In the genomic region with DNA sequence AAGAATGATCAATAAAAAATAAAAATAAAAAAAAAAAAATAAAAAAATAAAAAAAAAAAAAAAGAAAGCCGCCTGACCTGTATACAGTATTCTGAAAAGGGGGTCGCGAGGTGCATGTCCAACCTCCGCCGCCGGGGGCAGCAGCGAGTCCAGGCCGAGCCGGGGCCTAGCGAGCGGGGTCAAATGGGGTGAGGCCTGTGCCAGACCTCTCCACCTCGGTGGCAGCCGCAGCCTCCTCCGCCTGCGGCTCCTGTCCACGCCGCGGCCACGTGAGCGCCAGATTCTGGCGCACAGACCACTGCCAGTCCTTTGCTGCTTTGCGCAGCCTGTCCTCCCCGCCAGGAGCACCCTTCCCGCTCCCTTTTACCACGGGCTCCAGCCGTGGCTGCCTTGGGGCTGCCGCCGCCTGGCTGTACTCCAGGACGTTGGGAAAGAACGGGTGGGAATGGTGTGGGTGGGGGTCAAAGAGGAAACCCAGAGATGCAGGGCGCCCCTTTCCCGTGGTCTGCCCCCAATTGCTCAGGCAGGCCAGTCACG, we compare ENCODE assay signal across 1 cellular context.
TF ChIP-seq lines count a peak whose summit lies in the region.

No MANE protein-coding gene starts in this region.

TF ChIP-seq in HepG2, 621 proteins besides CTCF, POLR2A, EP300 and RAD21 (continued from another document and continues in another):
- no peak for TF ChIP-seq CREB1 (IDR thresholded peaks at IDR 0.05)
- no peak for TF ChIP-seq CREB1 (CRISPR knock-in tag; IDR thresholded peaks at IDR 0.05)
- no peak; the same call in 1 of the 2 replicates for TF ChIP-seq NCOA5 (CRISPR knock-in tag; IDR thresholded peaks at IDR 0.05)
- peak; percentile 98 for TF ChIP-seq CCDC6 (CRISPR knock-in tag; IDR thresholded peaks at IDR 0.05)
- peak; percentile 67; the same call in 1 of the 2 replicates for TF ChIP-seq ZFAT (CRISPR knock-in tag; conservative IDR thresholded peaks at IDR 0.05)
- peak; percentile 73; the same call in 1 of the 2 replicates for TF ChIP-seq TEF (CRISPR knock-in tag; IDR thresholded peaks at IDR 0.05)
- TF ChIP-seq AHR (CRISPR knock-in tag; IDR thresholded peaks at IDR 0.05), result peak; percentile 81; the same call in 1 of the 2 replicates
- TF ChIP-seq AKNA (CRISPR knock-in tag; IDR thresholded peaks at IDR 0.05; ENCODE audit: borderline replicate concordance), result peak; percentile 69; the same call in 1 of the 2 replicates
- peak; percentile 86 for TF ChIP-seq ZZZ3 (CRISPR knock-in tag; IDR thresholded peaks at IDR 0.05; ENCODE audit: borderline replicate concordance)
- peak; percentile 41 for TF ChIP-seq CBX1 (IDR thresholded peaks at IDR 0.05; ENCODE audit: low read depth)
- TF ChIP-seq, protein P1, sequence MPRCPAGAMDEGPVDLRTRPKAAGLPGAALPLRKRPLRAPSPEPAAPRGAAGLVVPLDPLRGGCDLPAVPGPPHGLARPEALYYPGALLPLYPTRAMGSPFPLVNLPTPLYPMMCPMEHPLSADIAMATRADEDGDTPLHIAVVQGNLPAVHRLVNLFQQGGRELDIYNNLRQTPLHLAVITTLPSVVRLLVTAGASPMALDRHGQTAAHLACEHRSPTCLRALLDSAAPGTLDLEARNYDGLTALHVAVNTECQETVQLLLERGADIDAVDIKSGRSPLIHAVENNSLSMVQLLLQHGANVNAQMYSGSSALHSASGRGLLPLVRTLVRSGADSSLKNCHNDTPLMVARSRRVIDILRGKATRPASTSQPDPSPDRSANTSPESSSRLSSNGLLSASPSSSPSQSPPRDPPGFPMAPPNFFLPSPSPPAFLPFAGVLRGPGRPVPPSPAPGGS (CRISPR knock-in tag; IDR thresholded peaks at IDR 0.05), result peak; percentile 93
- peak; percentile 95 for TF ChIP-seq NR0B2 (CRISPR knock-in tag; IDR thresholded peaks at IDR 0.05)
- TF ChIP-seq, protein P2, sequence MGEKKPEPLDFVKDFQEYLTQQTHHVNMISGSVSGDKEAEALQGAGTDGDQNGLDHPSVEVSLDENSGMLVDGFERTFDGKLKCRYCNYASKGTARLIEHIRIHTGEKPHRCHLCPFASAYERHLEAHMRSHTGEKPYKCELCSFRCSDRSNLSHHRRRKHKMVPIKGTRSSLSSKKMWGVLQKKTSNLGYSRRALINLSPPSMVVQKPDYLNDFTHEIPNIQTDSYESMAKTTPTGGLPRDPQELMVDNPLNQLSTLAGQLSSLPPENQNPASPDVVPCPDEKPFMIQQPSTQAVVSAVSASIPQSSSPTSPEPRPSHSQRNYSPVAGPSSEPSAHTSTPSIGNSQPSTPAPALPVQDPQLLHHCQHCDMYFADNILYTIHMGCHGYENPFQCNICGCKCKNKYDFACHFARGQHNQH (CRISPR knock-in tag; IDR thresholded peaks at IDR 0.05), result peak; percentile 98
- no peak for TF ChIP-seq FIP1L1 (IDR thresholded peaks at IDR 0.05; ENCODE audit: borderline replicate concordance, insufficient read depth, low read depth, low read length)
- TF ChIP-seq PBX2 (CRISPR knock-in tag; IDR thresholded peaks at IDR 0.05), result no peak
- peak; percentile 99 for TF ChIP-seq ZNF263 (CRISPR knock-in tag; IDR thresholded peaks at IDR 0.05)
- no peak for TF ChIP-seq SETDB1 (CRISPR knock-in tag; IDR thresholded peaks at IDR 0.05; ENCODE audit: borderline replicate concordance)
- TF ChIP-seq, protein P3, sequence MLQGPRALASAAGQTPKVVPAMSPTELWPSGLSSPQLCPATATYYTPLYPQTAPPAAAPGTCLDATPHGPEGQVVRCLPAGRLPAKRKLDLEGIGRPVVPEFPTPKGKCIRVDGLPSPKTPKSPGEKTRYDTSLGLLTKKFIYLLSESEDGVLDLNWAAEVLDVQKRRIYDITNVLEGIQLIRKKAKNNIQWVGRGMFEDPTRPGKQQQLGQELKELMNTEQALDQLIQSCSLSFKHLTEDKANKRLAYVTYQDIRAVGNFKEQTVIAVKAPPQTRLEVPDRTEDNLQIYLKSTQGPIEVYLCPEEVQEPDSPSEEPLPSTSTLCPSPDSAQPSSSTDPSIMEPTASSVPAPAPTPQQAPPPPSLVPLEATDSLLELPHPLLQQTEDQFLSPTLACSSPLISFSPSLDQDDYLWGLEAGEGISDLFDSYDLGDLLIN (CRISPR knock-in tag; IDR thresholded peaks at IDR 0.05; ENCODE audit: borderline replicate concordance), result peak; percentile 96; the same call in 1 of the 2 replicates
- peak; percentile 65; the same call in 1 of the 2 replicates for TF ChIP-seq KDM6A (CRISPR knock-in tag; IDR thresholded peaks at IDR 0.05; ENCODE audit: low read depth)
- peak; percentile 76; the same call in 1 of the 2 replicates for TF ChIP-seq MIER2 (CRISPR knock-in tag; IDR thresholded peaks at IDR 0.05)
- TF ChIP-seq KDM3A (CRISPR knock-in tag; IDR thresholded peaks at IDR 0.05; ENCODE audit: low read depth), result peak; percentile 98; the same call in 1 of the 2 replicates
- peak; percentile 98 for TF ChIP-seq TARDBP (CRISPR knock-in tag; IDR thresholded peaks at IDR 0.05)
- TF ChIP-seq, protein P4, sequence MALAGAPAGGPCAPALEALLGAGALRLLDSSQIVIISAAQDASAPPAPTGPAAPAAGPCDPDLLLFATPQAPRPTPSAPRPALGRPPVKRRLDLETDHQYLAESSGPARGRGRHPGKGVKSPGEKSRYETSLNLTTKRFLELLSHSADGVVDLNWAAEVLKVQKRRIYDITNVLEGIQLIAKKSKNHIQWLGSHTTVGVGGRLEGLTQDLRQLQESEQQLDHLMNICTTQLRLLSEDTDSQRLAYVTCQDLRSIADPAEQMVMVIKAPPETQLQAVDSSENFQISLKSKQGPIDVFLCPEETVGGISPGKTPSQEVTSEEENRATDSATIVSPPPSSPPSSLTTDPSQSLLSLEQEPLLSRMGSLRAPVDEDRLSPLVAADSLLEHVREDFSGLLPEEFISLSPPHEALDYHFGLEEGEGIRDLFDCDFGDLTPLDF (CRISPR knock-in tag; IDR thresholded peaks at IDR 0.05), result peak; percentile 74
- TF ChIP-seq, protein P5, sequence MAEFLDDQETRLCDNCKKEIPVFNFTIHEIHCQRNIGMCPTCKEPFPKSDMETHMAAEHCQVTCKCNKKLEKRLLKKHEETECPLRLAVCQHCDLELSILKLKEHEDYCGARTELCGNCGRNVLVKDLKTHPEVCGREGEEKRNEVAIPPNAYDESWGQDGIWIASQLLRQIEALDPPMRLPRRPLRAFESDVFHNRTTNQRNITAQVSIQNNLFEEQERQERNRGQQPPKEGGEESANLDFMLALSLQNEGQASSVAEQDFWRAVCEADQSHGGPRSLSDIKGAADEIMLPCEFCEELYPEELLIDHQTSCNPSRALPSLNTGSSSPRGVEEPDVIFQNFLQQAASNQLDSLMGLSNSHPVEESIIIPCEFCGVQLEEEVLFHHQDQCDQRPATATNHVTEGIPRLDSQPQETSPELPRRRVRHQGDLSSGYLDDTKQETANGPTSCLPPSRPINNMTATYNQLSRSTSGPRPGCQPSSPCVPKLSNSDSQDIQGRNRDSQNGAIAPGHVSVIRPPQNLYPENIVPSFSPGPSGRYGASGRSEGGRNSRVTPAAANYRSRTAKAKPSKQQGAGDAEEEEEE (CRISPR knock-in tag; IDR thresholded peaks at IDR 0.05; ENCODE audit: borderline replicate concordance), result 0 out of 2 replicates have a peak, but pooled peaks have one; percentile 89
- TF ChIP-seq ZNF737 (CRISPR knock-in tag; IDR thresholded peaks at IDR 0.05; ENCODE audit: borderline replicate concordance), result peak; percentile 89; the same call in 1 of the 2 replicates
- peak; percentile 52; the same call in 1 of the 2 replicates for TF ChIP-seq HCFC1 (IDR thresholded peaks at IDR 0.05; ENCODE audit: low read depth, low read length)
- TF ChIP-seq ZNF44 (CRISPR knock-in tag; IDR thresholded peaks at IDR 0.05), result peak; percentile 90
- no peak for TF ChIP-seq CSRNP2 (CRISPR knock-in tag; conservative IDR thresholded peaks at IDR 0.05; ENCODE audit: low read depth)
- TF ChIP-seq ZNF564 (CRISPR knock-in tag; IDR thresholded peaks at IDR 0.05), result peak; percentile 95
- TF ChIP-seq SOX5 (CRISPR knock-in tag; IDR thresholded peaks at IDR 0.05; ENCODE audit: borderline replicate concordance), result peak; percentile 94
- TF ChIP-seq MBNL3 (CRISPR knock-in tag; conservative IDR thresholded peaks at IDR 0.05), result no peak
- peak; percentile 75 for TF ChIP-seq ZNF143 (CRISPR knock-in tag; IDR thresholded peaks at IDR 0.05)
- TF ChIP-seq ZNF629 (CRISPR knock-in tag; conservative IDR thresholded peaks at IDR 0.05), result no peak; the same call in 1 of the 2 replicates
- TF ChIP-seq PCBP1 (IDR thresholded peaks at IDR 0.05; ENCODE audit: borderline replicate concordance, low read depth, low read length), result no peak
- 0 out of 2 replicates have a peak, but pooled peaks have one; percentile 72 for TF ChIP-seq DNMT3B (CRISPR knock-in tag; conservative IDR thresholded peaks at IDR 0.05)
- TF ChIP-seq MTA1 (CRISPR knock-in tag; IDR thresholded peaks at IDR 0.05; ENCODE audit: borderline replicate concordance), result peak; percentile 94
- peak; percentile 96 for TF ChIP-seq KDM4B (CRISPR knock-in tag; IDR thresholded peaks at IDR 0.05)
- TF ChIP-seq MED1 (CRISPR knock-in tag; IDR thresholded peaks at IDR 0.05), result peak; percentile 98
- TF ChIP-seq ZNF547 (CRISPR knock-in tag; IDR thresholded peaks at IDR 0.05), result peak; percentile 95
- TF ChIP-seq, protein P6, sequence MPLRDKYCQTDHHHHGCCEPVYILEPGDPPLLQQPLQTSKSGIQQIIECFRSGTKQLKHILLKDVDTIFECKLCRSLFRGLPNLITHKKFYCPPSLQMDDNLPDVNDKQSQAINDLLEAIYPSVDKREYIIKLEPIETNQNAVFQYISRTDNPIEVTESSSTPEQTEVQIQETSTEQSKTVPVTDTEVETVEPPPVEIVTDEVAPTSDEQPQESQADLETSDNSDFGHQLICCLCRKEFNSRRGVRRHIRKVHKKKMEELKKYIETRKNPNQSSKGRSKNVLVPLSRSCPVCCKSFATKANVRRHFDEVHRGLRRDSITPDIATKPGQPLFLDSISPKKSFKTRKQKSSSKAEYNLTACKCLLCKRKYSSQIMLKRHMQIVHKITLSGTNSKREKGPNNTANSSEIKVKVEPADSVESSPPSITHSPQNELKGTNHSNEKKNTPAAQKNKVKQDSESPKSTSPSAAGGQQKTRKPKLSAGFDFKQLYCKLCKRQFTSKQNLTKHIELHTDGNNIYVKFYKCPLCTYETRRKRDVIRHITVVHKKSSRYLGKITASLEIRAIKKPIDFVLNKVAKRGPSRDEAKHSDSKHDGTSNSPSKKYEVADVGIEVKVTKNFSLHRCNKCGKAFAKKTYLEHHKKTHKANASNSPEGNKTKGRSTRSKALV (CRISPR knock-in tag; IDR thresholded peaks at IDR 0.05), result peak; percentile 93
